Comparison of ENCODE assay signal across 6 cellular contexts in the genomic region with DNA sequence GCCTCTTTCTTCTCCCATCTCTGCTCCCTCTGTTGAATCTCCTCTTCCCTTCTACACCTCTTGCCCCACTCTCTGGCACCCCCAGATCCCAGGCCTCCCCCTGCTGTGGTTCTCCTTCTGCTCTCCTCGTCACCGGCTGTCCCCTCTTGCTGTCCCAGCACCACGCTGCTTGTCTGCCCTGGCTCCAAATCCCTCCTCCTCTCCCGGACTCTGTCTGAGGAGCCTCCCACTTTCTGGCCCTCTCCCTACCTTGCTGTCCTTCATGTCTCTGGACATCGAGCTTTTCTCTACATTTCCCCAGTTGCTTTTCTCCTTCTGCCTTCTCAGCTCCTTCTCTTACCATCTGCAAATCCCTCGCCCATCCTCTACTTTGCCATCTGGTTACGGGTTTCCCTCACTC. TPM values are rescaled to one million over a fixed set of nuclear protein-coding genes. Genes with fewer than 3 reads are reported as not detected.
DNase-seq lines count a peak whose midpoint lies in the region; ATAC-seq and TF ChIP-seq lines count a peak whose summit lies in the region.

No MANE protein-coding gene starts in this region.

- no TSS peak for BruUV-seq in A673 (replicated peaks; lab: Mats Ljungman, UMichigan)

- H3K9me3 ChIP-seq in A673 (ENCODE audit: low read depth, low read length, poor library complexity, severe bottlenecking) = peaks cover 6% of the 10 kb centered on the region
- H3K9me3 ChIP-seq in iPS-15b (ENCODE audit: control insufficient read depth, insufficient read depth, low read length) = no peaks in the 10 kb centered on the region

- no peak for TF ChIP-seq CTCF in A673 (conservative IDR thresholded peaks at IDR 0.05; ENCODE audit: low read depth, low read length)

- no peak for ATAC-seq in HG02840 (IDR thresholded peaks at IDR 0.05; ENCODE audit: low FRiP score, unreplicated experiment)
- no peak for ATAC-seq in GM21786 (IDR thresholded peaks at IDR 0.05; ENCODE audit: unreplicated experiment)

- POLR2A ChIA-PET in A673 (lab: Charles Lee; ENCODE audit: low non-redundant PET) = no interaction called here

- H3K27me3 ChIP-seq in A673 (replicated peaks; ENCODE audit: insufficient read depth, low read depth, low read length, poor library complexity) (no peaks in the 10 kb centered on the region), iPS-15b (ENCODE audit: control insufficient read depth, insufficient read depth, low read length) (peaks cover 3% of the 10 kb centered on the region)

- H3K4me1 ChIP-seq in A673 (ENCODE audit: insufficient read depth, low read length, poor library complexity, severe bottlenecking) (no peaks in the 10 kb centered on the region), iPS-15b (ENCODE audit: control insufficient read depth, insufficient read depth, low read length) (no peaks in the 10 kb centered on the region)

- CTCF ChIA-PET in A673 (lab: Charles Lee) = no interaction called here

- intact Hi-C loops in A673 (cut with micrococcal nuclease; ENCODE audit: unreplicated experiment) = no loop called here

- no peak overlapping the region for H3K9ac ChIP-seq in iPS-15b (ENCODE audit: low read depth, low read length)

- DNase-seq in A673 (ENCODE audit: low spot score) (no peak), RPMI7951 (ENCODE audit: low read depth) (peak; percentile 10), iPS-NIHi11 (ENCODE audit: low spot score) (no peak)

- peak overlapping the region; percentile 42 for H3K4me3 ChIP-seq in A673 (ENCODE audit: low read depth, low read length, poor library complexity, severe bottlenecking)
- H3K4me3 ChIP-seq in iPS-15b (ENCODE audit: low read depth, low read length) = peak overlapping the region; percentile 69

- no peak overlapping the region for H3K27ac ChIP-seq in A673 (ENCODE audit: low read depth, low read length, poor library complexity, severe bottlenecking)

- H3K36me3 ChIP-seq in A673 (ENCODE audit: insufficient read depth, low read length, poor library complexity, severe bottlenecking) (no peaks in the 10 kb centered on the region), iPS-15b (ENCODE audit: control insufficient read depth, insufficient read depth, low read length) (no peaks in the 10 kb centered on the region)

RNA-seq across cellular contexts. Expression of a gene that starts 1.3 kb away (rescaled TPM):
- total RNA-seq in A673 (2021) = 1.8 and 4.6 TPM in 2 replicates
- total RNA-seq in RPMI7951 (2014; rRNA removed; shearing (Covaris generic)) = 7.7 and 8.1 TPM in 2 replicates

RNA-seq across cellular contexts. Expression of a gene that starts 24.9 kb away (rescaled TPM):
- 1.7 TPM in 2 replicates for total RNA-seq in A673 (2021)
- total RNA-seq in RPMI7951 (2014; rRNA removed; shearing (Covaris generic)) = 2.9 and 5.0 TPM in 2 replicates

RNA-seq across cellular contexts. Expression of a gene that starts 35.6 kb away (rescaled TPM):
- total RNA-seq in A673 (2021) = 1.2 and 1.5 TPM in 2 replicates
- 2.5 and 3.6 TPM in 2 replicates for total RNA-seq in RPMI7951 (2014; rRNA removed; shearing (Covaris generic))

RNA-seq across cellular contexts. Expression of a gene that starts 54.4 kb away (rescaled TPM):
- total RNA-seq in A673 (2021) = 17.4 and 19.3 TPM in 2 replicates
- 23.1 and 25.1 TPM in 2 replicates for total RNA-seq in RPMI7951 (2014; rRNA removed; shearing (Covaris generic))
